24 cellular contexts compared by ENCODE assay signal in genomic region chr19:55419089-55419488, GRCh38. TPM values are rescaled to one million over a fixed set of nuclear protein-coding genes. Genes with fewer than 3 reads are reported as not detected.
DNase-seq lines count a peak whose midpoint lies in the region; ATAC-seq, FAIRE-seq and TF ChIP-seq lines count a peak whose summit lies in the region.
"Had no signal": no experiment of that assay in that cellular context is flagged by ENCODE, and none has a peak within 500 bp of the region (broad histone marks: within the 10 kb centered on the region; RNA-seq: fewer than 3 reads in every experiment).

No MANE protein-coding gene starts in this region.

- POLR2A ChIA-PET in GM12878 (lab: Charles Lee), result interaction anchor here (0.6 kb wide), 1 partner anchor 143 kb away, joined by 4 read pairs; no protein-coding TSS in a partner anchor
- POLR2A ChIA-PET in H1 (lab: Charles Lee; ENCODE audit: partially characterized antibody), result interaction anchor here (0.9 to 34.6 kb wide), 5 partner anchors 10 to 70 kb away, joined by 3 to 874 read pairs (median 4); partner anchors contain the start of genes RPL28, TMEM238 and UBE2S

- no peaks in the 10 kb centered on the region for H3K36me3 ChIP-seq in GM12878 (ENCODE audit: control insufficient read depth in 2 of 2, insufficient read depth in 2 of 2, low read length in 1 of 2)
- no peaks in the 10 kb centered on the region for H3K36me3 ChIP-seq in H1 (ENCODE audit: control insufficient read depth in 2 of 4, insufficient read depth in 4 of 4, low read length in 3 of 4)
- H3K36me3 ChIP-seq in prostate gland, result no peaks in the 10 kb centered on the region
- H3K36me3 ChIP-seq in breast epithelium, result no peaks in the 10 kb centered on the region
- H3K36me3 ChIP-seq: BE2C had no signal

- H3K18ac ChIP-seq in H1 (ENCODE audit: extremely low read depth, low read length), result no peak overlapping the region

- 23% methylated on average over 5 of the region's 5 CpGs for WGBS in GM12878 (ENCODE audit: insufficient coverage, insufficient replicate concordance, low lambda C conversion rate, missing lambda C conversion rate)
- WGBS in H1 (ENCODE audit: extremely low coverage in 1 of 2, insufficient coverage in 1 of 2, insufficient read length in 1 of 2, insufficient replicate concordance in 2 of 2, low coverage in 1 of 2, low lambda C conversion rate in 2 of 2, missing lambda C conversion rate in 1 of 2), 2 experiments, result 84% methylated on average over 5 of the region's 5 CpGs; no CpG with 5 or more reads in 1 of the 2 experiments
- 68% methylated on average over 5 of the region's 5 CpGs for WGBS in prostate gland

- FAIRE-seq in GM12878 (lab: Jason Lieb, UNC) (no peak), H1 (lab: Jason Lieb, UNC) (no peak)
- FAIRE-seq: A204.1, D721Med, G401.6, GM12892, GM19239, H54, HTR-8/SVneo had no signal

- intact Hi-C loops in GM12878 (cut with micrococcal nuclease; ENCODE audit: unreplicated experiment), result loop anchor here (2.0 kb wide), 1 partner anchor 126 kb away; no protein-coding TSS in a partner anchor
- intact Hi-C loops in prostate gland (cut with DNase I), result loop anchor here (5.0 kb wide), 1 partner anchor 277 kb away; no protein-coding TSS in a partner anchor
- intact Hi-C loops in breast epithelium (cut with DNase I; ENCODE audit: low total_unique reads), result loop anchor here (5.0 kb wide), 1 partner anchor 83 kb away; no protein-coding TSS in a partner anchor

- no peak overlapping the region for H3K4me3 ChIP-seq in Jurkat, Clone E6-1 (ENCODE audit: low read length)
- H3K4me3 ChIP-seq in GM12878, result no peak overlapping the region
- no peak overlapping the region for H3K4me3 ChIP-seq in H1 (ENCODE audit: extremely low read depth in 1 of 4, insufficient read depth in 2 of 4, low read depth in 3 of 4, low read length in 4 of 4)
- no peak overlapping the region for H3K4me3 ChIP-seq in prostate gland
- no peak overlapping the region for H3K4me3 ChIP-seq in breast epithelium
- H3K4me3 ChIP-seq: GM23248 had no signal

- no peak overlapping the region for H4K8ac ChIP-seq in H1 (ENCODE audit: extremely low read depth, insufficient read depth, low read length)

- no peak overlapping the region for H2BK12ac ChIP-seq in H1 (ENCODE audit: low read depth, low read length)

- H3K79me1 ChIP-seq in H1 (ENCODE audit: low read depth, low read length), result no peaks in the 10 kb centered on the region

- in situ Hi-C loops in GM12878 (cut with MboI), result loop anchor here (5.0 kb wide), 2 partner anchors 207 to 277 kb away; no protein-coding TSS in a partner anchor

- TF ChIP-seq RAD21 in GM12878 (IDR thresholded peaks at IDR 0.05; ENCODE audit: insufficient read depth, low read depth, low read length) (no peak), H1 (IDR thresholded peaks at IDR 0.05 in 1 of 2, conservative IDR thresholded peaks at IDR 0.05 in 1 of 2; ENCODE audit: low read depth in 2 of 2, low read length in 2 of 2) (no peak)

- H2BK120ac ChIP-seq in H1 (replicated peaks; ENCODE audit: low read depth, low read length), result no peak overlapping the region

- no peak overlapping the region for H2BK5ac ChIP-seq in H1 (ENCODE audit: low read depth, low read length)

- H3K9ac ChIP-seq in GM12878 (ENCODE audit: control insufficient read depth, insufficient read depth, low read length), result no peak overlapping the region
- H3K9ac ChIP-seq in H1 (replicated peaks in 1 of 4; ENCODE audit: extremely low read depth in 1 of 4, low read depth in 3 of 4, low read length in 3 of 4), result no peak overlapping the region
- H3K9ac ChIP-seq: GM23248 had no signal

- no peaks in the 10 kb centered on the region for H4K20me1 ChIP-seq in GM12878 (ENCODE audit: control insufficient read depth, insufficient read depth)
- no peaks in the 10 kb centered on the region for H4K20me1 ChIP-seq in H1 (replicated peaks in 1 of 2; ENCODE audit: control insufficient read depth in 1 of 2, insufficient read depth in 2 of 2, low read length in 2 of 2)

- H2AFZ ChIP-seq in GM12878 (ENCODE audit: control insufficient read depth, low read depth, low read length) (no peak overlapping the region), H1 (ENCODE audit: low read length) (no peak overlapping the region)
- H2AFZ ChIP-seq: GM23248 had no signal

- H3K56ac ChIP-seq in H1 (replicated peaks; ENCODE audit: insufficient read length, low read depth, low read length), result no peak overlapping the region

- no peak for TF ChIP-seq CTCF in GM12878 (IDR thresholded peaks at IDR 0.05 in 2 of 3, conservative IDR thresholded peaks at IDR 0.05 in 1 of 3; ENCODE audit: control insufficient read depth in 2 of 3, extremely low read depth in 1 of 3, insufficient read depth in 1 of 3, low read depth in 3 of 3, low read length in 3 of 3)
- no peak for TF ChIP-seq CTCF in H1 (IDR thresholded peaks at IDR 0.05; ENCODE audit: control extremely low read depth in 1 of 3, insufficient read depth in 1 of 3, low read depth in 1 of 3, low read length in 3 of 3)
- no peak for TF ChIP-seq CTCF in prostate gland (IDR thresholded peaks at IDR 0.05)
- TF ChIP-seq CTCF in breast epithelium (IDR thresholded peaks at IDR 0.05), result no peak

- H2BK20ac ChIP-seq in H1 (ENCODE audit: low read length), result no peak overlapping the region

- H3K27ac ChIP-seq in GM12878 (ENCODE audit: control insufficient read depth, insufficient read depth) (no peak overlapping the region), H1 (ENCODE audit: low read depth, low read length) (no peak overlapping the region), substantia nigra (ENCODE audit: low read depth, low read length, poor library complexity, severe bottlenecking) (peak overlapping the region; percentile 81), prostate gland (no peak overlapping the region), breast epithelium (no peak overlapping the region)
- H3K27ac ChIP-seq: C4-2B, GM23248 had no signal

- CTCF ChIA-PET in GM12878 (lab: Yijun Ruan, JAX) (interaction anchor here (1.0 to 2.0 kb wide), 5 partner anchors 85 to 279 kb away, joined by 4 to 8 read pairs (median 7); no protein-coding TSS in a partner anchor), H1 (lab: Charles Lee; ENCODE audit: partially characterized antibody) (interaction anchor here (0.6 to 4.3 kb wide), 30 partner anchors 9 to 500 kb away, joined by 3 to 17 read pairs (median 5); partner anchors contain the start of gene SHISA7)

- H3K23me2 ChIP-seq in H1 (ENCODE audit: low read depth, low read length), result no peaks in the 10 kb centered on the region

- H3K27me3 ChIP-seq in GM12878 (replicated peaks in 1 of 2; ENCODE audit: control insufficient read depth in 2 of 2, insufficient read depth in 2 of 2, low read length in 1 of 2), result no peaks in the 10 kb centered on the region
- peaks cover 0 to 9% (median 2%) of the 10 kb centered on the region in 4 experiments; a peak in 2 of 7 replicates for H3K27me3 ChIP-seq in H1 (replicated peaks in 1 of 4; ENCODE audit: control insufficient read depth in 3 of 4, extremely low read depth in 1 of 4, insufficient read depth in 3 of 4, low read length in 3 of 4)
- H3K27me3 ChIP-seq in prostate gland (replicated peaks; ENCODE audit: insufficient read depth), result no peaks in the 10 kb centered on the region
- H3K27me3 ChIP-seq in breast epithelium, result peaks cover 0 to 10% of the 10 kb centered on the region in 2 donors

- H3K79me2 ChIP-seq in GM12878 (ENCODE audit: control insufficient read depth, insufficient read depth, low read length) (no peaks in the 10 kb centered on the region), H1 (ENCODE audit: control insufficient read depth in 1 of 2, insufficient read depth in 2 of 2, low read length in 2 of 2) (no peaks in the 10 kb centered on the region)

- DNase-seq in Jurkat, Clone E6-1 (ENCODE audit: low read depth, low spot score), result peak; percentile 38
- no peak for DNase-seq in GM12878 (ENCODE audit: low read depth, low spot score)
- DNase-seq in H1 (ENCODE audit: low read depth in 1 of 2, low spot score in 2 of 2), result no peak
- DNase-seq in substantia nigra (lab: John Stamatoyannopoulos, UW), result peak in 2 of 49 donors; percentile 7 to 36
- no peak for DNase-seq in prostate gland (ENCODE audit: low spot score)
- no peak for DNase-seq in 8988T
- no peak for DNase-seq in SKM-1 (lab: John Stamatoyannopoulos, UW; ENCODE audit: unreplicated experiment)
- DNase-seq in breast epithelium (ENCODE audit: low spot score in 2 of 2), result no peak
- DNase-seq: ACHN; BE2C; Caco-2; CD4-positive, alpha-beta T cell; GM23248; HCEC 1CT; KG1 had no signal

- H3K9me3 ChIP-seq in GM12878 (replicated peaks; ENCODE audit: control insufficient read depth, insufficient read depth, low read length), result no peaks in the 10 kb centered on the region; the same call in 2 of the 3 replicates
- H3K9me3 ChIP-seq in H1 (ENCODE audit: insufficient read depth in 2 of 2, low read depth in 1 of 2, low read length in 1 of 2), result no peaks in the 10 kb centered on the region; a peak in 1 of 4 replicates
- no peaks in the 10 kb centered on the region for H3K9me3 ChIP-seq in prostate gland
- no peaks in the 10 kb centered on the region for H3K9me3 ChIP-seq in breast epithelium
- H3K9me3 ChIP-seq: BE2C had no signal

- no peak overlapping the region for H3K14ac ChIP-seq in H1 (ENCODE audit: insufficient read length)

- SMC1A ChIA-PET in GM12878 (lab: Charles Lee; ENCODE audit: uncharacterized antibody, unreplicated experiment), result interaction anchor here (1.2 to 1.6 kb wide), 4 partner anchors 117 to 208 kb away, joined by 3 to 4 read pairs (median 3); no protein-coding TSS in a partner anchor

- TF ChIP-seq POLR2A in GM12878 (IDR thresholded peaks at IDR 0.05; ENCODE audit: low read depth, low read length) (no peak), H1 (IDR thresholded peaks at IDR 0.05; ENCODE audit: control extremely low read depth in 1 of 2, low read depth in 2 of 2, low read length in 2 of 2) (no peak), prostate gland (IDR thresholded peaks at IDR 0.05) (no peak), breast epithelium (IDR thresholded peaks at IDR 0.05) (no peak)

- ATAC-seq in GM12878, result 0 out of 3 replicates have a peak, but pooled peaks have one; percentile 21

- no peak overlapping the region for H2BK15ac ChIP-seq in H1 (ENCODE audit: low read length)

- no TSS peak for BruUV-seq in GM12878 (replicated peaks; lab: Mats Ljungman, UMichigan)

- no peak overlapping the region for H3K4ac ChIP-seq in H1 (replicated peaks; ENCODE audit: insufficient read length, low read depth, low read length)

- H3K4me1 ChIP-seq in GM12878 (ENCODE audit: control insufficient read depth, insufficient read depth, low read length) (no peaks in the 10 kb centered on the region), H1 (replicated peaks in 1 of 4; ENCODE audit: control insufficient read depth in 3 of 4, insufficient read depth in 4 of 4, low read length in 3 of 4) (peaks cover 0 to 2% (median 0%) of the 10 kb centered on the region in 4 experiments; a peak in 1 of 7 replicates), prostate gland (replicated peaks) (no peaks in the 10 kb centered on the region), breast epithelium (no peaks in the 10 kb centered on the region)
- H3K4me1 ChIP-seq: BE2C, Caco-2 had no signal

- H3K4me2 ChIP-seq in GM12878 (ENCODE audit: control insufficient read depth, insufficient read depth) (no peak overlapping the region), H1 (ENCODE audit: insufficient read depth in 1 of 2, low read depth in 2 of 2, low read length in 2 of 2) (no peak overlapping the region)

- no peak for TF ChIP-seq EP300 in GM12878 (IDR thresholded peaks at IDR 0.05; ENCODE audit: borderline replicate concordance in 1 of 2, control insufficient read depth in 1 of 2, low read depth in 2 of 2, low read length in 2 of 2)
- TF ChIP-seq EP300 in H1 (IDR thresholded peaks at IDR 0.05; ENCODE audit: borderline replicate concordance in 1 of 2, low read depth in 2 of 2, low read length in 2 of 2), result no peak

- H2AK5ac ChIP-seq in H1 (ENCODE audit: low read depth, low read length), result peak overlapping the region; percentile 65; the same call in 1 of the 2 replicates

- H3K23ac ChIP-seq in H1 (ENCODE audit: insufficient read length), result no peak overlapping the region

- H4K5ac ChIP-seq in H1 (ENCODE audit: insufficient read length, low read depth, low read length), result no peak overlapping the region

- RAD21 ChIA-PET in GM12878 (lab: Charles Lee; ENCODE audit: unreplicated experiment), result no interaction called here

- H4K91ac ChIP-seq in H1 (replicated peaks; ENCODE audit: insufficient read length, low read length), result no peak overlapping the region

RNA-seq across cellular contexts. Expression of gene UBE2S, which starts 11.5 kb away (rescaled TPM):
- polyA plus RNA-seq in Jurkat, Clone E6-1 (2012; ENCODE audit: insufficient read depth, insufficient read length), result 373 TPM
- 9.4 and 10.2 TPM in 2 replicates for total RNA-seq in GM12878 (2013; cell fraction: nucleolus; rRNA removed)
- total RNA-seq in GM12878 (2014; rRNA removed) (517 and 640 TPM in 2 replicates), GM12878 (2014; rRNA removed; fragmentation: Illumina TruSeq; extraction: Trizol) (58.9 and 67.6 TPM in 2 replicates), GM12878 (2021) (258 and 260 TPM in 2 replicates), prostate gland (10 to 100 TPM; 10.3 to 49.9 TPM), breast epithelium (1 to 10 TPM; 7.2 to 9.0 (median 8.9) TPM)
- polyA plus RNA-seq in GM12878 (2011; ENCODE audit: low read depth), result 9.6 TPM
- polyA plus RNA-seq in GM12878 (2011; rRNA removed) (46.6 and 82.3 TPM in 2 replicates), GM12878 (2014; fragmentation: Illumina TruSeq; extraction: Trizol) (20.6 and 105 TPM in 2 replicates), GM12878 (2014; fragmentation: Nextera tagmentation; extraction: Ambion mirVana) (1 to 10 TPM; 2.3 to 5.1 TPM), GM12878 (2014; rRNA removed) (149 and 769 TPM in 2 replicates), GM12878 (2016; fragmentation: Nextera tagmentation; extraction: Ambion mirVana) (100 to 1,000 TPM; 323 to 417 TPM), H1 (2011; rRNA removed) (466 and 530 TPM in 2 replicates)
- 101 and 131 TPM in 2 replicates for polyA plus RNA-seq in GM12878 (2011; cell fraction: cytosol; rRNA removed)
- polyA plus RNA-seq in GM12878 (2011; cell fraction: nucleus; rRNA removed), result 105 and 115 TPM in 2 replicates
- 64.8 and 111 TPM in 2 replicates for polyA plus RNA-seq in GM12878 (2012)
- polyA minus RNA-seq in GM12878 (2011; rRNA and poly(A)+ RNA removed), result 29.6 and 57.1 TPM in 2 replicates
- polyA minus RNA-seq in GM12878 (2011; cell fraction: cytosol; rRNA and poly(A)+ RNA removed), result 70.9 and 83.8 TPM in 2 replicates
- 10.4 and 21.0 TPM in 2 replicates for polyA minus RNA-seq in GM12878 (2011; cell fraction: nucleus; rRNA and poly(A)+ RNA removed)
- total RNA-seq in H1 (2021; fragmentation: NEBNext Ultra II Directional; extraction: Animal tissue kit (Norgen Biotek cat#: 25700)), result 398 and 402 TPM in 2 replicates
- polyA plus RNA-seq in H1 (2011; cell fraction: cytosol; rRNA removed), result 396 TPM
- polyA plus RNA-seq in H1 (2011; cell fraction: nucleus; rRNA removed), result 278 TPM
- polyA plus RNA-seq in H1 (2012, experiment 1 of 2), result 185 to 258 TPM (median 204 TPM) in 4 replicates
- polyA plus RNA-seq in H1 (2012, experiment 2 of 2), result 110 TPM
- polyA plus RNA-seq in H1 (2013, experiment 1 of 2), result 234 TPM
- polyA plus RNA-seq in H1 (2013, experiment 2 of 2), result 223 TPM
- polyA minus RNA-seq in H1 (2011; rRNA and poly(A)+ RNA removed), result 54.5 and 104 TPM in 2 replicates
- 239 TPM for polyA minus RNA-seq in H1 (2011; cell fraction: cytosol; rRNA and poly(A)+ RNA removed)
- polyA minus RNA-seq in H1 (2011; cell fraction: nucleus; rRNA and poly(A)+ RNA removed), result 43.1 TPM

RNA-seq across cellular contexts. Expression of gene SHISA7, which starts 24.0 kb away (rescaled TPM):
- polyA plus RNA-seq in Jurkat, Clone E6-1 (2012; ENCODE audit: insufficient read depth, insufficient read length), result 1.00 TPM
- total RNA-seq in GM12878 (2013; cell fraction: nucleolus; rRNA removed), result not detected in 2 replicates
- total RNA-seq in GM12878 (2014; rRNA removed) (not detected in 2 replicates), GM12878 (2014; rRNA removed; fragmentation: Illumina TruSeq; extraction: Trizol) (not detected in 2 replicates), GM12878 (2021) (not detected in 2 replicates), prostate gland (not detected), breast epithelium (under 1 TPM in 1 of 3 donors, not detected in 2; 0.29 TPM)
- 0.05 TPM for polyA plus RNA-seq in GM12878 (2011; ENCODE audit: low read depth)
- polyA plus RNA-seq in GM12878 (2011; rRNA removed) (not detected in 2 replicates), GM12878 (2014; fragmentation: Illumina TruSeq; extraction: Trizol) (0.03 TPM in 1 of 2 replicates, not detected in the other), GM12878 (2014; fragmentation: Nextera tagmentation; extraction: Ambion mirVana) (not detected), GM12878 (2014; rRNA removed) (not detected in 2 replicates), GM12878 (2016; fragmentation: Nextera tagmentation; extraction: Ambion mirVana) (not detected), H1 (2011; rRNA removed) (0.76 and 1.1 TPM in 2 replicates)
- polyA plus RNA-seq in GM12878 (2011; cell fraction: cytosol; rRNA removed), result not detected in 2 replicates
- polyA plus RNA-seq in GM12878 (2011; cell fraction: nucleus; rRNA removed), result not detected in 2 replicates
- 0.05 and 0.06 TPM in 2 replicates for polyA plus RNA-seq in GM12878 (2012)
- not detected in 2 replicates for polyA minus RNA-seq in GM12878 (2011; rRNA and poly(A)+ RNA removed)
- not detected in 2 replicates for polyA minus RNA-seq in GM12878 (2011; cell fraction: cytosol; rRNA and poly(A)+ RNA removed)
- not detected in 2 replicates for polyA minus RNA-seq in GM12878 (2011; cell fraction: nucleus; rRNA and poly(A)+ RNA removed)
- 0.98 and 1.0 TPM in 2 replicates for total RNA-seq in H1 (2021; fragmentation: NEBNext Ultra II Directional; extraction: Animal tissue kit (Norgen Biotek cat#: 25700))
- polyA plus RNA-seq in H1 (2011; cell fraction: cytosol; rRNA removed), result 0.54 TPM
- polyA plus RNA-seq in H1 (2011; cell fraction: nucleus; rRNA removed), result 1.2 TPM
- polyA plus RNA-seq in H1 (2012, experiment 1 of 2), result 0.58 to 1.3 TPM (median 1.1 TPM) in 4 replicates
- 0.34 TPM for polyA plus RNA-seq in H1 (2012, experiment 2 of 2)
- 0.91 TPM for polyA plus RNA-seq in H1 (2013, experiment 1 of 2)
- polyA plus RNA-seq in H1 (2013, experiment 2 of 2), result 1.0 TPM
- polyA minus RNA-seq in H1 (2011; rRNA and poly(A)+ RNA removed), result 0.63 and 0.82 TPM in 2 replicates
- polyA minus RNA-seq in H1 (2011; cell fraction: cytosol; rRNA and poly(A)+ RNA removed), result 0.66 TPM
- 1.00 TPM for polyA minus RNA-seq in H1 (2011; cell fraction: nucleus; rRNA and poly(A)+ RNA removed)
- total RNA-seq: Caco-2; CD4-positive, alpha-beta T cell; GM23248 had no signal
- polyA plus RNA-seq: GM23248, IgD-negative memory B cell had no signal

RNA-seq across cellular contexts. Expression of gene RPL28, which starts 33.4 kb away (rescaled TPM):
- polyA plus RNA-seq in Jurkat, Clone E6-1 (2012; ENCODE audit: insufficient read depth, insufficient read length), result 3,231 TPM
- total RNA-seq in GM12878 (2013; cell fraction: nucleolus; rRNA removed), result 122 and 150 TPM in 2 replicates
- total RNA-seq in GM12878 (2014; rRNA removed), result 717 and 1,079 TPM in 2 replicates
- total RNA-seq in GM12878 (2014; rRNA removed; fragmentation: Illumina TruSeq; extraction: Trizol), result 1,192 and 1,229 TPM in 2 replicates
- 3,542 and 3,611 TPM in 2 replicates for total RNA-seq in GM12878 (2021)
- 6,930 TPM for polyA plus RNA-seq in GM12878 (2011; ENCODE audit: low read depth)
- polyA plus RNA-seq in GM12878 (2011; rRNA removed), result 139 and 260 TPM in 2 replicates
- polyA plus RNA-seq in GM12878 (2011; cell fraction: cytosol; rRNA removed), result 910 and 1,341 TPM in 2 replicates
- 487 and 492 TPM in 2 replicates for polyA plus RNA-seq in GM12878 (2011; cell fraction: nucleus; rRNA removed)
- polyA plus RNA-seq in GM12878 (2012), result 4,260 and 4,399 TPM in 2 replicates
- 225 and 1,758 TPM in 2 replicates for polyA plus RNA-seq in GM12878 (2014; fragmentation: Illumina TruSeq; extraction: Trizol)
- polyA plus RNA-seq in GM12878 (2014; fragmentation: Nextera tagmentation; extraction: Ambion mirVana), result 100 to 1,000 TPM; 290 to 479 TPM
- 1,272 and 1,578 TPM in 2 replicates for polyA plus RNA-seq in GM12878 (2014; rRNA removed)
- polyA plus RNA-seq in GM12878 (2016; fragmentation: Nextera tagmentation; extraction: Ambion mirVana), result 100 to 1,000 TPM; 692 to 703 TPM
- 272 and 502 TPM in 2 replicates for polyA minus RNA-seq in GM12878 (2011; rRNA and poly(A)+ RNA removed)
- 1,150 and 1,184 TPM in 2 replicates for polyA minus RNA-seq in GM12878 (2011; cell fraction: cytosol; rRNA and poly(A)+ RNA removed)
- 130 and 178 TPM in 2 replicates for polyA minus RNA-seq in GM12878 (2011; cell fraction: nucleus; rRNA and poly(A)+ RNA removed)
- total RNA-seq in H1 (2021; fragmentation: NEBNext Ultra II Directional; extraction: Animal tissue kit (Norgen Biotek cat#: 25700)), result 2,123 and 2,232 TPM in 2 replicates
- polyA plus RNA-seq in H1 (2011; rRNA removed), result 6,692 and 8,402 TPM in 2 replicates
- polyA plus RNA-seq in H1 (2011; cell fraction: cytosol; rRNA removed), result 2,492 TPM
- polyA plus RNA-seq in H1 (2011; cell fraction: nucleus; rRNA removed), result 1,571 TPM
- 1,234 to 2,824 TPM (median 2,522 TPM) in 4 replicates for polyA plus RNA-seq in H1 (2012, experiment 1 of 2)
- polyA plus RNA-seq in H1 (2012, experiment 2 of 2), result 3,077 TPM
- polyA plus RNA-seq in H1 (2013, experiment 1 of 2), result 2,779 TPM
- polyA plus RNA-seq in H1 (2013, experiment 2 of 2), result 2,622 TPM
- polyA minus RNA-seq in H1 (2011; rRNA and poly(A)+ RNA removed), result 406 and 431 TPM in 2 replicates
- 1,377 TPM for polyA minus RNA-seq in H1 (2011; cell fraction: cytosol; rRNA and poly(A)+ RNA removed)
- polyA minus RNA-seq in H1 (2011; cell fraction: nucleus; rRNA and poly(A)+ RNA removed), result 497 TPM
- total RNA-seq in prostate gland, result 100 to 1,000 TPM; 439 to 554 TPM
- total RNA-seq in breast epithelium, result 100 to 1,000 TPM; 462 to 673 (median 471) TPM

RNA-seq across cellular contexts. Expression of gene TMEM238, which starts 35.0 kb away (rescaled TPM):
- polyA plus RNA-seq in Jurkat, Clone E6-1 (2012; ENCODE audit: insufficient read depth, insufficient read length), result 5.0 TPM
- not detected in 2 replicates for total RNA-seq in GM12878 (2013; cell fraction: nucleolus; rRNA removed)
- 3.1 and 10.0 TPM in 2 replicates for total RNA-seq in GM12878 (2014; rRNA removed)
- total RNA-seq in GM12878 (2014; rRNA removed; fragmentation: Illumina TruSeq; extraction: Trizol), result 0.18 and 0.58 TPM in 2 replicates
- 16.9 and 17.9 TPM in 2 replicates for total RNA-seq in GM12878 (2021)
- polyA plus RNA-seq in GM12878 (2011; ENCODE audit: low read depth), result not detected
- 0.09 and 0.18 TPM in 2 replicates for polyA plus RNA-seq in GM12878 (2011; rRNA removed)
- polyA plus RNA-seq in GM12878 (2011; cell fraction: cytosol; rRNA removed), result 0.23 TPM in 1 of 2 replicates, not detected in the other
- 0.93 and 1.4 TPM in 2 replicates for polyA plus RNA-seq in GM12878 (2011; cell fraction: nucleus; rRNA removed)
- polyA plus RNA-seq in GM12878 (2012), result 0.95 and 1.1 TPM in 2 replicates
- 0.09 TPM in 1 of 2 replicates, not detected in the other for polyA plus RNA-seq in GM12878 (2014; fragmentation: Illumina TruSeq; extraction: Trizol)
- under 1 TPM; 0.05 to 0.10 TPM for polyA plus RNA-seq in GM12878 (2014; fragmentation: Nextera tagmentation; extraction: Ambion mirVana)
- 4.9 and 9.1 TPM in 2 replicates for polyA plus RNA-seq in GM12878 (2014; rRNA removed)
- under 1 TPM in 1 of 2 experiments, not detected in 1; 0.94 TPM for polyA plus RNA-seq in GM12878 (2016; fragmentation: Nextera tagmentation; extraction: Ambion mirVana)
- polyA minus RNA-seq in GM12878 (2011; rRNA and poly(A)+ RNA removed), result not detected in 2 replicates
- 1.9 and 3.3 TPM in 2 replicates for polyA minus RNA-seq in GM12878 (2011; cell fraction: cytosol; rRNA and poly(A)+ RNA removed)
- polyA minus RNA-seq in GM12878 (2011; cell fraction: nucleus; rRNA and poly(A)+ RNA removed), result 0.24 and 0.86 TPM in 2 replicates
- total RNA-seq in H1 (2021; fragmentation: NEBNext Ultra II Directional; extraction: Animal tissue kit (Norgen Biotek cat#: 25700)), result 3.8 and 3.9 TPM in 2 replicates
- polyA plus RNA-seq in H1 (2011; rRNA removed), result 0.49 and 0.53 TPM in 2 replicates
- 1.9 TPM for polyA plus RNA-seq in H1 (2011; cell fraction: cytosol; rRNA removed)
- polyA plus RNA-seq in H1 (2011; cell fraction: nucleus; rRNA removed), result 1.2 TPM
- polyA plus RNA-seq in H1 (2012, experiment 1 of 2), result 0.50 to 2.6 TPM (median 1.5 TPM) in 4 replicates
- polyA plus RNA-seq in H1 (2012, experiment 2 of 2), result not detected
- 2.1 TPM for polyA plus RNA-seq in H1 (2013, experiment 1 of 2)
- polyA plus RNA-seq in H1 (2013, experiment 2 of 2), result 1.3 TPM
- polyA minus RNA-seq in H1 (2011; rRNA and poly(A)+ RNA removed), result not detected in 2 replicates
- polyA minus RNA-seq in H1 (2011; cell fraction: cytosol; rRNA and poly(A)+ RNA removed), result 2.3 TPM
- polyA minus RNA-seq in H1 (2011; cell fraction: nucleus; rRNA and poly(A)+ RNA removed), result 1.1 TPM
- 100 to 1,000 TPM in 1 of 2 donors, 10 to 100 TPM in 1; 19.6 to 116 TPM for total RNA-seq in prostate gland
- total RNA-seq in breast epithelium, result 10 to 100 TPM in 1 of 3 donors, 1 to 10 TPM in 2; 4.5 to 12.7 (median 9.8) TPM
- polyA plus RNA-seq: GM23248 had no signal

RNA-seq across cellular contexts. Expression of gene ISOC2, which starts 42.4 kb away (rescaled TPM):
- polyA plus RNA-seq in Jurkat, Clone E6-1 (2012; ENCODE audit: insufficient read depth, insufficient read length), result 62.3 TPM
- total RNA-seq in GM12878 (2013; cell fraction: nucleolus; rRNA removed), result 14.8 and 15.0 TPM in 2 replicates
- total RNA-seq in GM12878 (2014; rRNA removed) (214 and 238 TPM in 2 replicates), GM12878 (2014; rRNA removed; fragmentation: Illumina TruSeq; extraction: Trizol) (36.9 and 45.4 TPM in 2 replicates), GM12878 (2021) (87.7 and 94.2 TPM in 2 replicates), prostate gland (100 to 1,000 TPM in 1 of 2 donors, 10 to 100 TPM in 1; 85.1 to 117 TPM), breast epithelium (10 to 100 TPM; 42.7 to 71.5 (median 57.0) TPM)
- polyA plus RNA-seq in GM12878 (2011; ENCODE audit: low read depth), result 14.7 TPM
- polyA plus RNA-seq in GM12878 (2011; rRNA removed) (12.1 and 40.3 TPM in 2 replicates), GM12878 (2014; fragmentation: Illumina TruSeq; extraction: Trizol) (4.7 and 24.1 TPM in 2 replicates), GM12878 (2014; fragmentation: Nextera tagmentation; extraction: Ambion mirVana) (1 to 10 TPM in 1 of 2 experiments, under 1 TPM in 1; 0.72 to 3.0 TPM), GM12878 (2014; rRNA removed) (140 and 192 TPM in 2 replicates), GM12878 (2016; fragmentation: Nextera tagmentation; extraction: Ambion mirVana) (10 to 100 TPM; 68.5 to 77.9 TPM), H1 (2011; rRNA removed) (152 and 195 TPM in 2 replicates)
- 75.5 and 131 TPM in 2 replicates for polyA plus RNA-seq in GM12878 (2011; cell fraction: cytosol; rRNA removed)
- polyA plus RNA-seq in GM12878 (2011; cell fraction: nucleus; rRNA removed), result 108 and 125 TPM in 2 replicates
- 44.3 and 46.1 TPM in 2 replicates for polyA plus RNA-seq in GM12878 (2012)
- polyA minus RNA-seq in GM12878 (2011; rRNA and poly(A)+ RNA removed), result 10.6 and 37.0 TPM in 2 replicates
- 17.6 and 19.5 TPM in 2 replicates for polyA minus RNA-seq in GM12878 (2011; cell fraction: cytosol; rRNA and poly(A)+ RNA removed)
- 16.2 and 25.3 TPM in 2 replicates for polyA minus RNA-seq in GM12878 (2011; cell fraction: nucleus; rRNA and poly(A)+ RNA removed)
- 96.9 and 106 TPM in 2 replicates for total RNA-seq in H1 (2021; fragmentation: NEBNext Ultra II Directional; extraction: Animal tissue kit (Norgen Biotek cat#: 25700))
- polyA plus RNA-seq in H1 (2011; cell fraction: cytosol; rRNA removed), result 149 TPM
- polyA plus RNA-seq in H1 (2011; cell fraction: nucleus; rRNA removed), result 148 TPM
- 52.8 to 109 TPM (median 103 TPM) in 4 replicates for polyA plus RNA-seq in H1 (2012, experiment 1 of 2)
- 112 TPM for polyA plus RNA-seq in H1 (2012, experiment 2 of 2)
- 63.1 TPM for polyA plus RNA-seq in H1 (2013, experiment 1 of 2)
- 61.5 TPM for polyA plus RNA-seq in H1 (2013, experiment 2 of 2)
- 22.8 and 24.5 TPM in 2 replicates for polyA minus RNA-seq in H1 (2011; rRNA and poly(A)+ RNA removed)
- 51.8 TPM for polyA minus RNA-seq in H1 (2011; cell fraction: cytosol; rRNA and poly(A)+ RNA removed)
- 69.9 TPM for polyA minus RNA-seq in H1 (2011; cell fraction: nucleus; rRNA and poly(A)+ RNA removed)
